ENCODE assay signal across 1 cellular context in genomic region chr5:151080620-151081425, GRCh38.
TF ChIP-seq lines count a peak whose summit lies in the region.

Gene TNIP1, minus strand, starts transcription at chr5:151081034. Its CDS starts 15,939 bp downstream, at chr5:151065095.

TF ChIP-seq in GM12878, 131 proteins besides CTCF, POLR2A, EP300 and RAD21 (continued from another document and continues in another):
- TF ChIP-seq PRDM15 (CRISPR knock-in tag; IDR thresholded peaks at IDR 0.05): no peak
- TF ChIP-seq CREM (IDR thresholded peaks at IDR 0.05; ENCODE audit: low read depth): peak; percentile 29; the same call in 1 of the 2 replicates
- TF ChIP-seq SREBF2 (IDR thresholded peaks at IDR 0.05; ENCODE audit: low read length): no peak
- TF ChIP-seq NFYA (IDR thresholded peaks at IDR 0.05; ENCODE audit: borderline replicate concordance, low read depth, low read length): no peak; the same call in 1 of the 2 replicates
- TF ChIP-seq MAX (IDR thresholded peaks at IDR 0.05; ENCODE audit: low read depth, low read length): 0 out of 2 replicates have a peak, but pooled peaks have one; percentile 36
- TF ChIP-seq E2F8 (IDR thresholded peaks at IDR 0.05; ENCODE audit: low read depth, partially characterized antibody): no peak
- no peak for TF ChIP-seq REST (IDR thresholded peaks at IDR 0.05; ENCODE audit: low read depth, low read length)
- peak; percentile 72; the same call in 1 of the 2 replicates for TF ChIP-seq MLLT1 (IDR thresholded peaks at IDR 0.05)
- peak; percentile 82; the same call in 1 of the 2 replicates for TF ChIP-seq LARP7 (IDR thresholded peaks at IDR 0.05)
- TF ChIP-seq SMAD5 (IDR thresholded peaks at IDR 0.05; ENCODE audit: low read depth): no peak
- no peak; the same call in 1 of the 2 replicates for TF ChIP-seq NR2C1 (IDR thresholded peaks at IDR 0.05)
- peak; percentile 96; the same call in 1 of the 2 replicates for TF ChIP-seq GATAD2B (conservative IDR thresholded peaks at IDR 0.05; ENCODE audit: low read depth)
- no peak for TF ChIP-seq RUNX3 (IDR thresholded peaks at IDR 0.05; ENCODE audit: low read length)
- peak; percentile 74; the same call in 1 of the 2 replicates for TF ChIP-seq TCF12 (IDR thresholded peaks at IDR 0.05; ENCODE audit: low read depth, low read length)
- peak; percentile 63; the same call in 1 of the 2 replicates for TF ChIP-seq SPI1 (IDR thresholded peaks at IDR 0.05; ENCODE audit: borderline replicate concordance, insufficient read depth, low read depth, low read length)
- TF ChIP-seq EED (IDR thresholded peaks at IDR 0.05; ENCODE audit: low read depth): peak; percentile 72
- TF ChIP-seq ATF7 (IDR thresholded peaks at IDR 0.05; ENCODE audit: low read depth): peak; percentile 36; the same call in 1 of the 2 replicates
- peak in 1 of 2 experiments; percentile 58; a peak in 1 of 4 replicates for TF ChIP-seq ETV6 (conservative IDR thresholded peaks at IDR 0.05 in 1 of 2, IDR thresholded peaks at IDR 0.05 in 1 of 2; ENCODE audit: borderline replicate concordance in 1 of 2, low read depth in 1 of 2)
- peak; percentile 94 for TF ChIP-seq IKZF1 (conservative IDR thresholded peaks at IDR 0.05)
- TF ChIP-seq TAF1 (IDR thresholded peaks at IDR 0.05; ENCODE audit: borderline replicate concordance, low read depth, low read length): peak; percentile 71; the same call in 1 of the 2 replicates
- TF ChIP-seq E2F4 (IDR thresholded peaks at IDR 0.05; ENCODE audit: low read depth, low read length): no peak
- TF ChIP-seq BHLHE40 (IDR thresholded peaks at IDR 0.05; ENCODE audit: borderline replicate concordance in 1 of 2, low read depth in 2 of 2, low read length in 1 of 2): peak; percentile 51 to 80; a peak in 3 of 4 replicates
- TF ChIP-seq HDAC2 (IDR thresholded peaks at IDR 0.05): no peak
- no peak for TF ChIP-seq ZNF592 (IDR thresholded peaks at IDR 0.05)
- no peak; the same call in 1 of the 2 replicates for TF ChIP-seq ESRRA (IDR thresholded peaks at IDR 0.05; ENCODE audit: low read length)
- TF ChIP-seq CHD1 (IDR thresholded peaks at IDR 0.05; ENCODE audit: low read depth, low read length): 0 out of 2 replicates have a peak, but pooled peaks have one; percentile 78
- no peak for TF ChIP-seq TCF7 (IDR thresholded peaks at IDR 0.05; ENCODE audit: borderline replicate concordance)
- TF ChIP-seq KAT2A (conservative IDR thresholded peaks at IDR 0.05; ENCODE audit: control insufficient read depth, low read depth, low read length): no peak
- TF ChIP-seq CBFB (IDR thresholded peaks at IDR 0.05; ENCODE audit: low read depth): peak; percentile 44; the same call in 1 of the 2 replicates
- peak; percentile 77; the same call in 1 of the 2 replicates for TF ChIP-seq TCF3 (IDR thresholded peaks at IDR 0.05; ENCODE audit: borderline replicate concordance, insufficient read depth, low read depth, low read length)
- peak; percentile 46 for TF ChIP-seq MEF2B (IDR thresholded peaks at IDR 0.05; ENCODE audit: partially characterized antibody, poor library complexity, severe bottlenecking)
- no peak for TF ChIP-seq ATF3 (IDR thresholded peaks at IDR 0.05; ENCODE audit: borderline replicate concordance, extremely low read depth, low read depth, low read length)
- 0 out of 2 replicates have a peak, but pooled peaks have one; percentile 32 for TF ChIP-seq RFX5 (IDR thresholded peaks at IDR 0.05; ENCODE audit: low read depth, low read length)
- peak; percentile 99 for TF ChIP-seq DPF2 (IDR thresholded peaks at IDR 0.05)
- TF ChIP-seq NBN (IDR thresholded peaks at IDR 0.05): peak; percentile 83
- TF ChIP-seq SP1 (IDR thresholded peaks at IDR 0.05; ENCODE audit: low read depth, low read length): peak; percentile 86
- TF ChIP-seq RAD51 (IDR thresholded peaks at IDR 0.05): no peak
- no peak for TF ChIP-seq PML (IDR thresholded peaks at IDR 0.05; ENCODE audit: low read length)
- peak; percentile 97 for TF ChIP-seq PBX3 (IDR thresholded peaks at IDR 0.05; ENCODE audit: insufficient replicate concordance, low read depth, low read length)
- TF ChIP-seq USF1 (IDR thresholded peaks at IDR 0.05; ENCODE audit: borderline replicate concordance, extremely low read length, insufficient read depth, low read depth, low read length): no peak
